8 cellular contexts compared by ENCODE assay signal in genomic region chr11:63670077-63670737, GRCh38. TPM values are rescaled to one million over a fixed set of nuclear protein-coding genes. Genes with fewer than 3 reads are reported as not detected.
A peak's percentile ranks its signal among the peaks of the same experiment; 100 is the strongest.
DNase-seq lines count a peak whose midpoint lies in the region; ATAC-seq, FAIRE-seq and TF ChIP-seq lines count a peak whose summit lies in the region.

No MANE protein-coding gene starts in this region.

- no peak for DNase-seq in activated naive CD8-positive, alpha-beta T cell treated with anti-CD3 and anti-CD28 coated beads, Interleukin-2, amount 50 U/mL, for 24 hours
- DNase-seq in kidney (no peak), testis (no peak), NCI-H1105 treated with DMSO at 0.1 percent for 48 hours (lab: John Stamatoyannopoulos, UW) (no peak), NCI-H510A (lab: John Stamatoyannopoulos, UW) (no peak)

- no peaks in the 10 kb centered on the region for H3K9me3 Mint-ChIP-seq in activated naive CD8-positive, alpha-beta T cell treated with anti-CD3 and anti-CD28 coated beads, Interleukin-2, amount 50 U/mL, for 24 hours

- intact Hi-C loops in kidney (cut with DNase I) (no loop called here), testis (cut with DNase I; ENCODE audit: low total_unique reads) (no loop called here)

- TF ChIP-seq CTCF in kidney (IDR thresholded peaks at IDR 0.05; ENCODE audit: borderline replicate concordance, extremely low read depth, insufficient read depth) (no peak), testis (IDR thresholded peaks at IDR 0.05) (no peak)

- peak overlapping the region; percentile 87 for H3K4me2 ChIP-seq in BLaER1

- H3K9me3 ChIP-seq in BLaER1 (no peaks in the 10 kb centered on the region), HUES64 (ENCODE audit: insufficient read depth, low read depth, low read length) (no peaks in the 10 kb centered on the region), kidney (ENCODE audit: control insufficient read depth in 1 of 2, low read length in 2 of 2) (no peaks in the 10 kb centered on the region), testis (no peaks in the 10 kb centered on the region)

- ATAC-seq in activated naive CD8-positive, alpha-beta T cell treated with anti-CD3 and anti-CD28 coated beads, Interleukin-2, amount 50 U/mL, for 24 hours: no peak
- no peak for ATAC-seq in GM21576 (IDR thresholded peaks at IDR 0.05; ENCODE audit: unreplicated experiment)

- H3K9ac ChIP-seq in BLaER1: peak overlapping the region; percentile 95
- H3K9ac ChIP-seq in HUES64 (ENCODE audit: low read depth, low read length): peak overlapping the region; percentile 74; the same call in 1 of the 2 replicates
- H3K9ac ChIP-seq in kidney (ENCODE audit: low read length in 2 of 2): peak overlapping the region; percentile 2 to 76

- peak overlapping the region; percentile 82 for H3K27ac Mint-ChIP-seq in activated naive CD8-positive, alpha-beta T cell treated with anti-CD3 and anti-CD28 coated beads, Interleukin-2, amount 50 U/mL, for 24 hours

- TF ChIP-seq POLR2A in testis (IDR thresholded peaks at IDR 0.05): no peak

- no peak for FAIRE-seq in kidney (lab: Jason Lieb, UNC)

- H3K36me3 ChIP-seq in BLaER1 (peaks cover 29% of the 10 kb centered on the region), HUES64 (ENCODE audit: insufficient read depth, low read length) (no peaks in the 10 kb centered on the region), kidney (ENCODE audit: control insufficient read depth in 1 of 2, insufficient read depth in 2 of 2, low read length in 2 of 2) (no peaks in the 10 kb centered on the region), testis (ENCODE audit: low read depth, missing control alignments) (no peaks in the 10 kb centered on the region)

- peaks cover 3% of the 10 kb centered on the region for H3K36me3 Mint-ChIP-seq in activated naive CD8-positive, alpha-beta T cell treated with anti-CD3 and anti-CD28 coated beads, Interleukin-2, amount 50 U/mL, for 24 hours (ENCODE audit: low read depth)

- peaks cover 53% of the 10 kb centered on the region for H4K20me1 ChIP-seq in BLaER1

- H3K27me3 Mint-ChIP-seq in activated naive CD8-positive, alpha-beta T cell treated with anti-CD3 and anti-CD28 coated beads, Interleukin-2, amount 50 U/mL, for 24 hours: no peaks in the 10 kb centered on the region

- peak overlapping the region; percentile 85 for H3K4me3 ChIP-seq in BLaER1
- H3K4me3 ChIP-seq in HUES64 (ENCODE audit: low read length): peak overlapping the region; percentile 62
- H3K4me3 ChIP-seq in kidney (ENCODE audit: low read length in 2 of 2): peak overlapping the region; percentile 72 to 78
- peak overlapping the region; percentile 88 to 94 for H3K4me3 ChIP-seq in testis

- H3K4me3 Mint-ChIP-seq in activated naive CD8-positive, alpha-beta T cell treated with anti-CD3 and anti-CD28 coated beads, Interleukin-2, amount 50 U/mL, for 24 hours: peak overlapping the region; percentile 81

- H3K27me3 ChIP-seq in BLaER1: no peaks in the 10 kb centered on the region
- no peaks in the 10 kb centered on the region for H3K27me3 ChIP-seq in HUES64 (ENCODE audit: insufficient read depth, low read length)
- no peaks in the 10 kb centered on the region for H3K27me3 ChIP-seq in testis

- H3K27ac ChIP-seq in BLaER1: peak overlapping the region; percentile 93
- H3K27ac ChIP-seq in HUES64 (ENCODE audit: low read depth, low read length): no peak overlapping the region
- peak overlapping the region; percentile 93 to 96 for H3K27ac ChIP-seq in kidney (ENCODE audit: low read depth in 2 of 2, low read length in 2 of 2)
- peak overlapping the region; percentile 99 for H3K27ac ChIP-seq in testis

- 59% methylated on average over 16 of the region's 16 CpGs for WGBS in HUES64
- 8 to 12% methylated on average over 16 of the region's 16 CpGs for WGBS in testis, 2 donors

- peaks cover 53% of the 10 kb centered on the region for H3K4me1 Mint-ChIP-seq in activated naive CD8-positive, alpha-beta T cell treated with anti-CD3 and anti-CD28 coated beads, Interleukin-2, amount 50 U/mL, for 24 hours

- H3K4me1 ChIP-seq in BLaER1: peaks cover 40% of the 10 kb centered on the region
- peaks cover 11% of the 10 kb centered on the region; the same call in 1 of the 2 replicates for H3K4me1 ChIP-seq in HUES64 (ENCODE audit: insufficient read depth, low read length)
- peaks cover 10 to 13% of the 10 kb centered on the region in 2 donors for H3K4me1 ChIP-seq in kidney (ENCODE audit: control insufficient read depth in 1 of 2, insufficient read depth in 1 of 2, low read depth in 1 of 2, low read length in 2 of 2)
- H3K4me1 ChIP-seq in testis: peaks cover 16% of the 10 kb centered on the region

RNA-seq across cellular contexts. Expression of gene ATL3, which starts 1.0 kb away (rescaled TPM):
- polyA plus RNA-seq in HUES64 (2013, experiment 1 of 2): 8.0 TPM
- 9.8 TPM for polyA plus RNA-seq in HUES64 (2013, experiment 2 of 2)
- 78.3 TPM for total RNA-seq in kidney
- 11.4 TPM for polyA plus RNA-seq in kidney (ENCODE audit: insufficient read depth, low read depth, low replicate concordance)
- 10 to 100 TPM; 51.1 to 63.9 TPM for total RNA-seq in testis
- polyA plus RNA-seq in testis (ENCODE audit: insufficient read depth, low read depth, low replicate concordance): 66.4 TPM

RNA-seq across cellular contexts. Expression of gene RTN3, which starts 11.1 kb away (rescaled TPM):
- polyA plus RNA-seq in HUES64 (2013, experiment 1 of 2): 144 TPM
- 163 TPM for polyA plus RNA-seq in HUES64 (2013, experiment 2 of 2)
- total RNA-seq in kidney (93.1 TPM), testis (10 to 100 TPM; 75.6 to 81.6 TPM)
- polyA plus RNA-seq in kidney (ENCODE audit: insufficient read depth, low read depth, low replicate concordance) (109 TPM), testis (ENCODE audit: insufficient read depth, low read depth, low replicate concordance) (103 TPM)

RNA-seq across cellular contexts. Expression of gene PLAAT3, which starts 56.0 kb away (rescaled TPM):
- polyA plus RNA-seq in HUES64 (2013, experiment 1 of 2): 64.3 TPM
- polyA plus RNA-seq in HUES64 (2013, experiment 2 of 2): 76.1 TPM
- total RNA-seq in kidney (88.2 TPM), testis (100 to 1,000 TPM; 136 to 147 TPM)
- polyA plus RNA-seq in kidney (ENCODE audit: insufficient read depth, low read depth, low replicate concordance) (262 TPM), testis (ENCODE audit: insufficient read depth, low read depth, low replicate concordance) (301 TPM)

Comparison
In these comparisons a context has a peak if more than half of its experiments do, and no peak if none do; other contexts are left out.
1. H3K9ac ChIP-seq: peak in every context shown above with its lines; median percentile 95 in BLaER1; 74 in HUES64; 39 in kidney.